8 cellular contexts compared by ENCODE assay signal in genomic region chrX:155070975-155071693, GRCh38. TPM values are rescaled to one million over a fixed set of nuclear protein-coding genes. Genes with fewer than 3 reads are reported as not detected.
A peak's percentile ranks its signal among the peaks of the same experiment; 100 is the strongest.
DNase-seq lines count a peak whose midpoint lies in the region; ATAC-seq and TF ChIP-seq lines count a peak whose summit lies in the region.

Gene BRCC3, plus strand, starts transcription at chrX:155071508. Its CDS starts 20 bp downstream, at chrX:155071528.
Gene CMC4, minus strand, starts transcription at chrX:155071136. Its CDS starts 7,113 bp downstream, at chrX:155064023.
Gene MTCP1, minus strand, starts transcription at chrX:155071136. Its CDS starts 5,126 bp downstream, at chrX:155066010.

- no peaks in the 10 kb centered on the region for H3K27me3 ChIP-seq in adipocyte (replicated peaks; ENCODE audit: control insufficient read depth, insufficient read depth, low read length)
- no peaks in the 10 kb centered on the region for H3K27me3 ChIP-seq in heart right ventricle
- no peaks in the 10 kb centered on the region for H3K27me3 ChIP-seq in upper lobe of left lung

- H3K4me3 ChIP-seq in GM12875 (ENCODE audit: low read depth, low read length) (peak within 1 kb of the TSS; percentile 78), adipocyte (ENCODE audit: low read length) (peak within 1 kb of the TSS; percentile 89), heart right ventricle (peak within 1 kb of the TSS; percentile 47 to 79 (median 68)), upper lobe of left lung (peak within 1 kb of the TSS; percentile 42 to 71 (median 64))

- TF ChIP-seq POLR2A in upper lobe of left lung (IDR thresholded peaks at IDR 0.05): peak in 3 of 4 donors; percentile 43 to 70 (median 46)

- peaks cover 25% of the 10 kb centered on the region for H3K4me1 ChIP-seq in adipocyte (ENCODE audit: control insufficient read depth, insufficient read depth, low read length)
- H3K4me1 ChIP-seq in heart right ventricle: peaks cover 0 to 35% (median 13%) of the 10 kb centered on the region in 9 donors
- H3K4me1 ChIP-seq in upper lobe of left lung: peaks cover 0 to 9% (median 5%) of the 10 kb centered on the region in 4 donors

- H3K9me3 ChIP-seq in adipocyte (ENCODE audit: control insufficient read depth, low read length) (no peaks in the 10 kb centered on the region), heart right ventricle (no peaks in the 10 kb centered on the region), upper lobe of left lung (no peaks in the 10 kb centered on the region)

- peak; percentile 61 for DNase-seq in NCI-H128 (lab: John Stamatoyannopoulos, UW; ENCODE audit: unreplicated experiment)
- peak; percentile 62 for DNase-seq in T follicular helper cell (ENCODE audit: low read depth)
- DNase-seq in adipocyte (ENCODE audit: low read depth): peak; percentile 89
- DNase-seq in heart right ventricle: peak; percentile 70 to 84
- DNase-seq in posterior vena cava (ENCODE audit: low spot score): peak; percentile 93
- peak; percentile 85 to 95 for DNase-seq in upper lobe of left lung

- WGBS in heart right ventricle, 2 donors: 0 to 1% methylated on average over 23 to 49 of the region's 81 CpGs
- 0 to 41% methylated on average over 13 to 66 of the region's 81 CpGs for WGBS in upper lobe of left lung, 2 donors

- no peaks in the 10 kb centered on the region for H3K36me3 ChIP-seq in adipocyte (ENCODE audit: control insufficient read depth, insufficient read depth, low read length, severe bottlenecking)
- H3K36me3 ChIP-seq in heart right ventricle: peaks cover 0 to 26% (median 0%) of the 10 kb centered on the region in 9 donors
- no peaks in the 10 kb centered on the region for H3K36me3 ChIP-seq in upper lobe of left lung

- intact Hi-C loops in heart right ventricle (cut with DNase I) (loop anchor here in 2 of 10 donors (5.0 to 10.0 kb wide), 2 partner anchors 44 to 144 kb away; partner anchors contain the start of genes FUNDC2 (in 1 of the 2) and VBP1 (in 1 of the 2)), posterior vena cava (cut with DNase I) (no loop called here)

- TF ChIP-seq CTCF in GM12875 (IDR thresholded peaks at IDR 0.05; ENCODE audit: borderline replicate concordance, insufficient read depth, low read depth, low read length): no peak
- TF ChIP-seq CTCF in heart right ventricle (IDR thresholded peaks at IDR 0.05): no peak
- no peak for TF ChIP-seq CTCF in upper lobe of left lung (IDR thresholded peaks at IDR 0.05)

- TF ChIP-seq EP300 in upper lobe of left lung (IDR thresholded peaks at IDR 0.05): no peak

- ATAC-seq in HG02678 (IDR thresholded peaks at IDR 0.05; ENCODE audit: unreplicated experiment): peak; percentile 94
- ATAC-seq in heart right ventricle: peak; percentile 93 to 98 (median 96)
- peak; percentile 95 to 97 for ATAC-seq in upper lobe of left lung (ENCODE audit: low FRiP score in 2 of 2)

- H3K9ac ChIP-seq in adipocyte (ENCODE audit: low read length): peak within 1 kb of the TSS; percentile 87

- H3K27ac ChIP-seq in heart right ventricle: peak within 1 kb of the TSS; percentile 78 to 93 (median 90)
- peak within 1 kb of the TSS; percentile 86 to 91 (median 88) for H3K27ac ChIP-seq in upper lobe of left lung

RNA-seq across cellular contexts. Expression of gene BRCC3, which starts in this region (rescaled TPM):
- total RNA-seq in heart right ventricle (10 to 100 TPM; 13.9 to 20.3 (median 16.6) TPM), posterior vena cava (10 to 100 TPM; 13.4 to 15.2 TPM), upper lobe of left lung (10 to 100 TPM; 11.6 to 21.0 (median 16.1) TPM)
- polyA plus RNA-seq in heart right ventricle: 1 to 10 TPM; 4.9 to 8.4 TPM

RNA-seq across cellular contexts. Expression of gene CMC4, which starts in this region (rescaled TPM):
- total RNA-seq in heart right ventricle (10 to 100 TPM; 16.6 to 25.8 (median 21.6) TPM), posterior vena cava (1 to 10 TPM; 3.7 to 5.8 TPM), upper lobe of left lung (10 to 100 TPM in 2 of 6 donors, 1 to 10 TPM in 4; 4.4 to 14.9 (median 7.8) TPM)
- 10 to 100 TPM; 30.6 to 33.5 TPM for polyA plus RNA-seq in heart right ventricle

RNA-seq across cellular contexts. Expression of gene MTCP1, which starts in this region (rescaled TPM):
- total RNA-seq in heart right ventricle (10 to 100 TPM; 32.3 to 53.5 (median 48.8) TPM), posterior vena cava (10 to 100 TPM; 15.7 to 22.7 TPM), upper lobe of left lung (10 to 100 TPM in 2 of 6 donors, 1 to 10 TPM in 4; 3.4 to 12.3 (median 8.0) TPM)
- 100 to 1,000 TPM in 1 of 2 donors, 10 to 100 TPM in 1; 21.2 to 384 TPM for polyA plus RNA-seq in heart right ventricle

Comparison
In these comparisons a context has a peak if more than half of its experiments do, and no peak if none do; other contexts are left out.
1. Peak in every context shown above with its lines: DNase-seq, ATAC-seq, H3K4me3 ChIP-seq and H3K27ac ChIP-seq.